ENCODE assay signal across 1 cellular context in genomic region chr11:124886476-124886875, GRCh38.
TF ChIP-seq lines count a peak whose summit lies in the region.

No MANE protein-coding gene starts in this region.

TF ChIP-seq in HepG2, 621 proteins besides CTCF, POLR2A, EP300 and RAD21:
- TF ChIP-seq ZNF101 (CRISPR knock-in tag; IDR thresholded peaks at IDR 0.05; ENCODE audit: borderline replicate concordance, low read depth) = no peak
- TF ChIP-seq, protein P1, sequence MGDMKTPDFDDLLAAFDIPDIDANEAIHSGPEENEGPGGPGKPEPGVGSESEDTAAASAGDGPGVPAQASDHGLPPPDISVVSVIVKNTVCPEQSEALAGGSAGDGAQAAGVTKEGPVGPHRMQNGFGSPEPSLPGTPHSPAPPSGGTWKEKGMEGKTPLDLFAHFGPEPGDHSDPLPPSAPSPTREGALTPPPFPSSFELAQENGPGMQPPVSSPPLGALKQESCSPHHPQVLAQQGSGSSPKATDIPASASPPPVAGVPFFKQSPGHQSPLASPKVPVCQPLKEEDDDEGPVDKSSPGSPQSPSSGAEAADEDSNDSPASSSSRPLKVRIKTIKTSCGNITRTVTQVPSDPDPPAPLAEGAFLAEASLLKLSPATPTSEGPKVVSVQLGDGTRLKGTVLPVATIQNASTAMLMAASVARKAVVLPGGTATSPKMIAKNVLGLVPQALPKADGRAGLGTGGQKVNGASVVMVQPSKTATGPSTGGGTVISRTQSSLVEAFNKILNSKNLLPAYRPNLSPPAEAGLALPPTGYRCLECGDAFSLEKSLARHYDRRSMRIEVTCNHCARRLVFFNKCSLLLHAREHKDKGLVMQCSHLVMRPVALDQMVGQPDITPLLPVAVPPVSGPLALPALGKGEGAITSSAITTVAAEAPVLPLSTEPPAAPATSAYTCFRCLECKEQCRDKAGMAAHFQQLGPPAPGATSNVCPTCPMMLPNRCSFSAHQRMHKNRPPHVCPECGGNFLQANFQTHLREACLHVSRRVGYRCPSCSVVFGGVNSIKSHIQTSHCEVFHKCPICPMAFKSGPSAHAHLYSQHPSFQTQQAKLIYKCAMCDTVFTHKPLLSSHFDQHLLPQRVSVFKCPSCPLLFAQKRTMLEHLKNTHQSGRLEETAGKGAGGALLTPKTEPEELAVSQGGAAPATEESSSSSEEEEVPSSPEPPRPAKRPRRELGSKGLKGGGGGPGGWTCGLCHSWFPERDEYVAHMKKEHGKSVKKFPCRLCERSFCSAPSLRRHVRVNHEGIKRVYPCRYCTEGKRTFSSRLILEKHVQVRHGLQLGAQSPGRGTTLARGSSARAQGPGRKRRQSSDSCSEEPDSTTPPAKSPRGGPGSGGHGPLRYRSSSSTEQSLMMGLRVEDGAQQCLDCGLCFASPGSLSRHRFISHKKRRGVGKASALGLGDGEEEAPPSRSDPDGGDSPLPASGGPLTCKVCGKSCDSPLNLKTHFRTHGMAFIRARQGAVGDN (CRISPR knock-in tag; IDR thresholded peaks at IDR 0.05) = 0 out of 2 replicates have a peak, but pooled peaks have one; percentile 1
TF ChIP-seq in HepG2: peak in this region for 1.
